ENCODE assay signal across 13 cellular contexts in the genomic region with DNA sequence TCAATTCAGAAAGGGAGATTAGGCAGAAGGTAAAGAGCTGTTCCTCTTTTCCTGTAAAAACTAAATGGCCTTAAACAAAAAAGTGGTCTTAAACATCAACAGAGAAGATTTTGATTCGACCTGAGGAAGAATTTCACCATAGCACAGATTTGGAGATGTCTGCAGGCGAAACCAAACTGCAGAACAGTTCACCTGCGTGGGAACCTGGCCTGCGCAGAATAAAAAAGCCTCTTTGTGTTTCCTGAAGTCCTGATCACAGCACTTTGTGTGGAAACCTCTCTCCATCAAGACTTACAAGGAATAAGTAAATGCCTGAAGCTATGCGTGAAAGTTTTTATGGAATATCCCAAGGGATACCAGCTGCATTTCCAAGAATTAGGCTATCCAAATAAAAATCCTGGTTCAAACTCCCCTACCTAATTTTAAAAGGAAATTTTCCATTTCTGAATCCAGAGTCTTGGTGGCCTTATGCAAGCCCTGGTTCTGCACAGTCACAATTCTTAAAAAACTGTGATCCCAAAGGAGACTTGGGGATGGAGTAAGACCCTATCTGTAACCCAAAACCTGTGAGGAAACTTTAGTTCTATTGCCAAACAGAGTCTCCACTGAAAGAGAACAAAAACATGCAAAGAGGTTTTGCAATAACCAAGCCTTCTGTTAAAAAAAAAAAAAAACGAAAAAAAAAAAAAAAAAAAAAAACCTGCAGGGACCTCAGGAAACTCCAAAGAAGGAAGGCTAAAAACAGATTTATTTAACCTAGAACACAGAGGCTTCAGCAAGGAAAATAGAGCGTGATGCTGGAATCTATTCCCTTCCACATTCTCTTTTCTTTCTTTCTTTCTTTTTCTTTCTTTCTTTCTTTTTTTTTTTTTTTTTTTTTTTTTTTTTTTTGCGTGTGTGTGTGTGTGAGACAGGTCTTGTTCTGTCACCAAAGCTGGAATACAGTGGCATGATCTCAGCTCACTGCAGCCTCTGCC. TPM values are rescaled to one million over a fixed set of nuclear protein-coding genes. Genes with fewer than 3 reads are reported as not detected.
DNase-seq lines count a peak whose midpoint lies in the region; ATAC-seq and TF ChIP-seq lines count a peak whose summit lies in the region.
"Had no signal": no experiment of that assay in that cellular context is flagged by ENCODE, and none has a peak within 500 bp of the region (broad histone marks: within the 10 kb centered on the region; RNA-seq: fewer than 3 reads in every experiment).

No MANE protein-coding gene starts in this region.

- H3K79me2 ChIP-seq in trophoblast cell (ENCODE audit: control insufficient read depth, insufficient read depth, low read length, poor library complexity): peaks cover 14% of the 10 kb centered on the region

- no peak overlapping the region for H3K9ac ChIP-seq in trophoblast cell (ENCODE audit: low read length)

- H3K4me1 Mint-ChIP-seq in CD14-positive monocyte (peaks cover 25% of the 10 kb centered on the region), glutamatergic neuron (ENCODE audit: low read depth, unreplicated experiment) (no peaks in the 10 kb centered on the region)

- peaks cover 33 to 45% of the 10 kb centered on the region in 2 experiments for H3K4me1 ChIP-seq in trophoblast cell (ENCODE audit: control insufficient read depth in 1 of 2, insufficient read depth in 2 of 2, low read length in 2 of 2)

- no peak for ATAC-seq in HG03354 (IDR thresholded peaks at IDR 0.05; ENCODE audit: poor library complexity, severe bottlenecking, unreplicated experiment)
- ATAC-seq: GM12878 had no signal

- H2AK5ac ChIP-seq in trophoblast cell (ENCODE audit: low read length): no peak overlapping the region

- no peak overlapping the region for H3K27ac Mint-ChIP-seq in CD14-positive monocyte
- no peak overlapping the region for H3K27ac Mint-ChIP-seq in glutamatergic neuron (ENCODE audit: unreplicated experiment)
- H3K27ac Mint-ChIP-seq: activated T-helper 1 cell treated with anti-CD3 and anti-CD28 coated beads, Interleukin-12 subunit alpha, Interleukin-12 subunit beta, Interleukin-2, Interleukin-4 antibody, amounts not matched to agents 30 ng/mL and 10 ng/mL and 1 ng/mL, durations not matched to agents 14 hours and 24 hours and 36 hours had no signal

- H3K4me3 Mint-ChIP-seq in CD14-positive monocyte (no peak overlapping the region), glutamatergic neuron (ENCODE audit: unreplicated experiment) (no peak overlapping the region)
- H3K4me3 Mint-ChIP-seq: activated T-helper 1 cell treated with anti-CD3 and anti-CD28 coated beads, Interleukin-12 subunit alpha, Interleukin-12 subunit beta, Interleukin-2, Interleukin-4 antibody, amounts not matched to agents 30 ng/mL and 10 ng/mL and 1 ng/mL, durations not matched to agents 14 hours and 24 hours and 36 hours had no signal

- peaks cover 53% of the 10 kb centered on the region for H3K79me1 ChIP-seq in trophoblast cell (ENCODE audit: low read length)

- no peak overlapping the region for H2AFZ ChIP-seq in trophoblast cell (ENCODE audit: insufficient read depth, low read length, poor library complexity)

- TF ChIP-seq CTCF in CD14-positive monocyte (IDR thresholded peaks at IDR 0.05): no peak
- TF ChIP-seq CTCF in glutamatergic neuron (IDR thresholded peaks at IDR 0.05; ENCODE audit: partially characterized antibody, unreplicated experiment): no peak

- H3K4me2 ChIP-seq in trophoblast cell (ENCODE audit: low read length): no peak overlapping the region

- peaks cover 0 to 3% (median 3%) of the 10 kb centered on the region in 3 donors for H3K27me3 Mint-ChIP-seq in CD14-positive monocyte (ENCODE audit: low read depth in 3 of 3)
- peaks cover 10% of the 10 kb centered on the region for H3K27me3 Mint-ChIP-seq in glutamatergic neuron (ENCODE audit: unreplicated experiment)

- H3K36me3 Mint-ChIP-seq in CD14-positive monocyte (no peaks in the 10 kb centered on the region), glutamatergic neuron (ENCODE audit: unreplicated experiment) (no peaks in the 10 kb centered on the region)

- no peak overlapping the region for H3K14ac ChIP-seq in trophoblast cell (ENCODE audit: low read length)

- no CpG with 5 or more reads among the region's 8 CpGs for WGBS in trophoblast cell (ENCODE audit: extremely low coverage, insufficient coverage, insufficient read length)

- intact Hi-C loops in CD14-positive monocyte (cut with micrococcal nuclease): no loop called here

- H3K4me3 ChIP-seq in trophoblast cell (ENCODE audit: low read depth, low read length): no peak overlapping the region
- H3K4me3 ChIP-seq: GM12878, ovary had no signal

- no peak overlapping the region for H3K23ac ChIP-seq in trophoblast cell (ENCODE audit: low read length)

- H4K12ac ChIP-seq in trophoblast cell (ENCODE audit: low read depth, low read length): no peak overlapping the region

- no peaks in the 10 kb centered on the region for H3K27me3 ChIP-seq in trophoblast cell (ENCODE audit: insufficient read depth, low read length)
- H3K27me3 ChIP-seq: ovary had no signal

- H2BK5ac ChIP-seq in trophoblast cell (ENCODE audit: low read depth, low read length, poor library complexity): peak overlapping the region; percentile 36

- no peak overlapping the region for H3K4ac ChIP-seq in trophoblast cell (ENCODE audit: low read depth, low read length)

- H3K9me3 Mint-ChIP-seq in CD14-positive monocyte: peaks cover 0 to 5% (median under 1%) of the 10 kb centered on the region in 7 donors
- peaks cover 3% of the 10 kb centered on the region for H3K9me3 Mint-ChIP-seq in glutamatergic neuron (ENCODE audit: unreplicated experiment)
- H3K9me3 Mint-ChIP-seq: activated T-helper 1 cell treated with anti-CD3 and anti-CD28 coated beads, Interleukin-12 subunit alpha, Interleukin-12 subunit beta, Interleukin-2, Interleukin-4 antibody, amounts not matched to agents 30 ng/mL and 10 ng/mL and 1 ng/mL, durations not matched to agents 14 hours and 24 hours and 36 hours had no signal

- DNase-seq in CD14-positive monocyte (ENCODE audit: low spot score) (peak; percentile 10), OCI-M1 (lab: John Stamatoyannopoulos, UW) (peak; percentile 48), fibroblast of gingiva (ENCODE audit: low read depth) (peak; percentile 98), trophoblast cell (peak in 1 of 2 donors; percentile 43), NCI-H1436 (lab: John Stamatoyannopoulos, UW) (no peak), glutamatergic neuron (no peak), inferior parietal cortex (ENCODE audit: extremely low spot score) (no peak)
- DNase-seq: dermis blood vessel endothelial cell, Karpas-422 had no signal

- no peak overlapping the region for H3K18ac ChIP-seq in trophoblast cell (ENCODE audit: low read length)

- H2BK12ac ChIP-seq in trophoblast cell (ENCODE audit: low read length): no peak overlapping the region

- no peak overlapping the region for H4K8ac ChIP-seq in trophoblast cell (ENCODE audit: low read depth, low read length)

- peak overlapping the region; percentile 66 for H2BK120ac ChIP-seq in trophoblast cell (ENCODE audit: insufficient read depth, low read length, poor library complexity)

- H3K27ac ChIP-seq in trophoblast cell (ENCODE audit: low read depth, low read length): peak overlapping the region; percentile 42

- H4K91ac ChIP-seq in trophoblast cell (ENCODE audit: low read depth, low read length): peak overlapping the region; percentile 60

- peaks cover 4% of the 10 kb centered on the region for H3K9me3 ChIP-seq in trophoblast cell (ENCODE audit: insufficient read depth, low read depth, low read length)
- H3K9me3 ChIP-seq: ovary had no signal

- peaks cover 0 to 6% of the 10 kb centered on the region in 2 experiments for H3K36me3 ChIP-seq in trophoblast cell (ENCODE audit: control insufficient read depth in 1 of 2, insufficient read depth in 2 of 2, low read length in 2 of 2)
- H3K36me3 ChIP-seq: ovary had no signal

RNA-seq across cellular contexts. Expression of gene CALML3, which starts 10.4 kb away (rescaled TPM):
- not detected for polyA plus RNA-seq in CD14-positive monocyte
- not detected in 2 replicates for polyA plus RNA-seq in trophoblast cell (2013)
- not detected for total RNA-seq in glutamatergic neuron (ENCODE audit: unreplicated experiment)
- total RNA-seq: activated T-helper 1 cell treated with anti-CD3 and anti-CD28 coated beads, Interleukin-12 subunit alpha, Interleukin-12 subunit beta, Interleukin-2, Interleukin-4 antibody, amounts not matched to agents 30 ng/mL and 10 ng/mL and 1 ng/mL, durations not matched to agents 14 hours and 24 hours and 36 hours; dermis blood vessel endothelial cell; GM12878 had no signal
- polyA plus RNA-seq: GM12878 had no signal

RNA-seq across cellular contexts. Expression of gene CALML5, which starts 35.8 kb away (rescaled TPM):
- polyA plus RNA-seq in CD14-positive monocyte: not detected
- polyA plus RNA-seq in trophoblast cell (2013): 0.07 and 0.14 TPM in 2 replicates
- total RNA-seq in glutamatergic neuron (ENCODE audit: unreplicated experiment): not detected
- total RNA-seq: activated T-helper 1 cell treated with anti-CD3 and anti-CD28 coated beads, Interleukin-12 subunit alpha, Interleukin-12 subunit beta, Interleukin-2, Interleukin-4 antibody, amounts not matched to agents 30 ng/mL and 10 ng/mL and 1 ng/mL, durations not matched to agents 14 hours and 24 hours and 36 hours; dermis blood vessel endothelial cell; GM12878 had no signal
- polyA plus RNA-seq: GM12878, ovary had no signal

Comparison
In these comparisons a context has a peak if more than half of its experiments do, and no peak if none do; other contexts are left out.
1. DNase-seq: peak in CD14-positive monocyte (single experiment), OCI-M1 (single experiment) and fibroblast of gingiva (single experiment); none in NCI-H1436 (single experiment), glutamatergic neuron (single experiment) and inferior parietal cortex (single experiment).